ENCODE assay signal across 8 cellular contexts in genomic region chr2:203583696-203584095, GRCh38. TPM values are rescaled to one million over a fixed set of nuclear protein-coding genes. Genes with fewer than 3 reads are reported as not detected.
A peak's percentile ranks its signal among the peaks of the same experiment; 100 is the strongest.
DNase-seq lines count a peak whose midpoint lies in the region; ATAC-seq lines count a peak whose summit lies in the region.

No MANE protein-coding gene starts in this region.

- WGBS in aorta, 2 donors = 6 to 13% methylated on average over 2 of the region's 2 CpGs

- H3K27me3 ChIP-seq in aorta (ENCODE audit: control insufficient read depth in 1 of 2, insufficient read depth in 2 of 2, low read length in 1 of 2) = no peaks in the 10 kb centered on the region

- H3K9me3 ChIP-seq in KOPT-K1 (ENCODE audit: insufficient read depth, low read length, poor library complexity, severe bottlenecking) (no peaks in the 10 kb centered on the region), aorta (ENCODE audit: control insufficient read depth, low read length) (no peaks in the 10 kb centered on the region)

- DNase-seq in EL (peak; percentile 77), dermis blood vessel endothelial cell (peak; percentile 73), aorta (peak; percentile 61 to 78), NCI-H2029 treated with DMSO at 0.1 percent for 48 hours (lab: John Stamatoyannopoulos, UW) (no peak), NCI-H187 treated with DMSO at 0.1 percent for 48 hours (lab: John Stamatoyannopoulos, UW) (no peak), NCI-H1436 (lab: John Stamatoyannopoulos, UW) (no peak)

- H3K4me3 ChIP-seq in aorta (ENCODE audit: low read length in 2 of 2) = no peak overlapping the region

- intact Hi-C loops in aorta (cut with DNase I) = loop anchor here in 1 of 2 donors (5.0 kb wide), 1 partner anchor 104 kb away; no protein-coding TSS in a partner anchor

- H3K36me3 ChIP-seq in KOPT-K1 (ENCODE audit: insufficient read depth, low read length) (no peaks in the 10 kb centered on the region), aorta (ENCODE audit: control insufficient read depth in 1 of 2, insufficient read depth in 2 of 2, low read length in 1 of 2) (no peaks in the 10 kb centered on the region)

- ATAC-seq in GM21447 (IDR thresholded peaks at IDR 0.05; ENCODE audit: unreplicated experiment) (peak; percentile 63), aorta (ENCODE audit: low FRiP score) (peak; percentile 65)

- H3K27ac ChIP-seq in KOPT-K1 (ENCODE audit: low read depth, low read length, poor library complexity, severe bottlenecking) (peak overlapping the region; percentile 97), aorta (ENCODE audit: low read depth in 1 of 2, low read length in 2 of 2) (peak overlapping the region; percentile 75 to 100)

- peaks cover 8 to 10% of the 10 kb centered on the region in 2 donors for H3K4me1 ChIP-seq in aorta (ENCODE audit: control insufficient read depth in 1 of 2, insufficient read depth in 2 of 2, low read length in 2 of 2)

RNA-seq across cellular contexts. Expression of gene RAPH1, which starts 48.6 kb away (rescaled TPM):
- 38.6 and 67.8 TPM in 2 replicates for total RNA-seq in dermis blood vessel endothelial cell
- total RNA-seq in aorta = 10 to 100 TPM; 62.0 to 74.2 TPM
- 1 to 10 TPM; 3.7 to 6.4 TPM for polyA plus RNA-seq in aorta

Comparison
In these comparisons a context has a peak if more than half of its experiments do, and no peak if none do; other contexts are left out.
1. DNase-seq: peak in EL (single experiment), dermis blood vessel endothelial cell (single experiment) and aorta (2 of 2); none in NCI-H2029 treated with DMSO at 0.1 percent for 48 hours (single experiment), NCI-H187 treated with DMSO at 0.1 percent for 48 hours (single experiment) and NCI-H1436 (single experiment).